ENCODE assay signal across 8 cellular contexts in the genomic region with DNA sequence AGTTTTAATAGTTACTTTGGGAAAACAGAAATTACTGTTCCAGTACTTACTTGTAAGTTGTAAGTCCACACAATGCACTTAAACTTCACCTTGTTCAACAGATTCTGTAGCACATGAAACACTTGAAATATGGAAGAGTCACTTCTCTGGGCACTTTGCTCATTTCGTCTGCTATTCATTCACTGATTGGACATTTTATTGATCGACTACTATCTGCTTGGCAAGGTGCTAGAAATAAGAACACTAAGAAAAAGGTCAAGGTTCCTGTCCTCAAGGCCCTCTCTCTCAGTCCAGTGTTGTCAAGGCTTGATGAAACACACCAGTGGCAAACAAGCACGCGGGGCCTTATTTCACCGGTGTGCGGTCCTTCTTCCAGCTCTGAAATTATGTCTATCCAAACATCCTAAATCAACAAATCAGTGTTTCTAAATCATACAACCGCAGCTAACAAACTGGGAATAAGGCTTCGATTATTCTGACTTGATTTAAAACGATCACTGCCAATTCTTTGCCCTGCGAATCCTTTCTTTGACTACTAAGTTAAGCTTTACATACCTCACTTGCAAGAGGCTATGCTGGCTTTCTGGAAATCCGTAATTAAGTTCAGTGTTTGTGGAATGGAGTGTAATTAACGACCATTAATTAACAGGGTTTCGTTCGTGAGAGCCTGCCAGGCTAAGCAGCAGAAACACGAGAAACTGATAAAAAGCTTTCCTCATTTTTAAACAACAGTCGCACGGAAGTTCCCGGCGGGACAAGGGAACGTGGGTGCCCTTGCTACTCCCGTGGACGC. TPM values are rescaled to one million over a fixed set of nuclear protein-coding genes. Genes with fewer than 3 reads are reported as not detected.
DNase-seq lines count a peak whose midpoint lies in the region; ATAC-seq and TF ChIP-seq lines count a peak whose summit lies in the region.

No MANE protein-coding gene starts in this region.

- CTCF ChIA-PET in HEK293T (lab: Yijun Ruan, JAX): interaction anchor here (1.0 kb wide), 1 partner anchor 32 kb away, joined by 3 read pairs; no protein-coding TSS in a partner anchor

- no peak for TF ChIP-seq POLR2A in testis (IDR thresholded peaks at IDR 0.05)

- intact Hi-C loops in testis (cut with DNase I; ENCODE audit: low total_unique reads): no loop called here

- POLR2A ChIA-PET in HEK293T (lab: Yijun Ruan, JAX): interaction anchor here (0.8 to 2.7 kb wide), 21 partner anchors 10 to 106 kb away, joined by 3 to 24 read pairs (median 6); a partner anchor contains a TSS

- no peaks in the 10 kb centered on the region for H3K4me1 ChIP-seq in BE2C
- peaks cover 19% of the 10 kb centered on the region for H3K4me1 ChIP-seq in testis

- H3K27ac ChIP-seq in adipose tissue (ENCODE audit: low read depth, low read length) (peak overlapping the region; percentile 63), testis (peak overlapping the region; percentile 96 to 99)

- no peaks in the 10 kb centered on the region for H3K9me3 ChIP-seq in BE2C
- H3K9me3 ChIP-seq in testis: no peaks in the 10 kb centered on the region

- peak overlapping the region; percentile 73 for H3K4me3 ChIP-seq in BE2C (ENCODE audit: low read depth, low read length)
- peak overlapping the region; percentile 83 to 84 for H3K4me3 ChIP-seq in testis

- H3K36me3 ChIP-seq in BE2C (no peaks in the 10 kb centered on the region), testis (ENCODE audit: low read depth, missing control alignments) (no peaks in the 10 kb centered on the region)

- DNase-seq in BE2C (no peak), HEK293T (ENCODE audit: extremely low spot score) (no peak), kidney glomerular epithelial cell (lab: John Stamatoyannopoulos, UW) (peak; percentile 64), testis (no peak), NCI-H2171 (lab: John Stamatoyannopoulos, UW) (no peak), HuH-7.5 (ENCODE audit: low spot score) (no peak)

- 7 to 23% (median 20%) methylated on average over 22 of the region's 22 CpGs for WGBS in adipose tissue, 3 donors
- WGBS in testis, 2 donors: 6 to 7% methylated on average over 17 to 22 of the region's 22 CpGs

- H3K27me3 ChIP-seq in BE2C: no peaks in the 10 kb centered on the region
- no peaks in the 10 kb centered on the region for H3K27me3 ChIP-seq in testis

- TF ChIP-seq CTCF in BE2C (IDR thresholded peaks at IDR 0.05; ENCODE audit: low read depth, low read length) (no peak), testis (IDR thresholded peaks at IDR 0.05) (no peak)

- ATAC-seq in GM18520 (IDR thresholded peaks at IDR 0.05; ENCODE audit: unreplicated experiment): no peak

TF ChIP-seq in HEK293T, 16 proteins besides CTCF, POLR2A, EP300 and RAD21:
- 0 out of 2 replicates have a peak, but pooled peaks have one; percentile 16 for TF ChIP-seq L3MBTL2 (conservative IDR thresholded peaks at IDR 0.05)
- TF ChIP-seq ARNT (IDR thresholded peaks at IDR 0.05): no peak

RNA-seq across cellular contexts. Expression of a gene that starts 0.7 kb away (rescaled TPM):
- polyA plus RNA-seq in BE2C (2012; ENCODE audit: insufficient read depth, insufficient read length, low read depth): 13.4 TPM
- polyA plus RNA-seq in adipose tissue (10 to 100 TPM; 10.7 to 33.2 (median 16.6) TPM), testis (ENCODE audit: insufficient read depth, low read depth, low replicate concordance) (23.5 TPM)
- total RNA-seq in testis: 10 to 100 TPM; 62.2 to 93.3 TPM
